In the genomic region with DNA sequence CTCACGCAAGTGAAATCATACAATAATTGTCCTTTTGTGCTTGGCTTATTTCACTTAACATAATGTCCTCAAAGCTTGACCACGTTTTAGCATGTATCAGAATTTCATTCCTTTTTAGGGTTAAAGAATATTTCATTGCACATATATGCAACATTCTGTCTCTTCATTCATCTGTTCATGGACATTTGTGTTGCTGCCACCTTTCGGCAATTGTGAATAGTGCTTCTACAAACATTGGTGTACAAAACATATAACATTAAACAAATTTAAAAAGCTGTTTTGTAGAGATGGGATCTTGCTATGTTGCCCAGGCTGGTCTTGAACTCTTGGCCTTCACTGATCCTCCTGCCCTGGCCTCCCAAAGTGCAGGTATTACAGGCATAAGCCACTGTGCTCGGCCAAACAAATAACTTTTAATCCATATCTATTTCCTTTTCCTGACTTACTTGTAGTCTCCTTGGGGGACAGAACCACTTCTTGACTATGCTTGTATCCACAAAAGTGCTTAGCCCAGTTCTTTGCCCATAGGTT, we compare ENCODE assay signal across 9 cellular contexts.
DNase-seq lines count a peak whose midpoint lies in the region; TF ChIP-seq lines count a peak whose summit lies in the region.
"Had no signal": no experiment of that assay in that cellular context is flagged by ENCODE, and none has a peak within 500 bp of the region (broad histone marks: within the 10 kb centered on the region; RNA-seq: fewer than 3 reads in every experiment).

No MANE protein-coding gene starts in this region.

- DNase-seq in NCI-H345 (lab: John Stamatoyannopoulos, UW) = peak; percentile 4
- DNase-seq in NCI-H345 treated with DMSO at 0.1 percent for 48 hours (lab: John Stamatoyannopoulos, UW; ENCODE audit: unreplicated experiment) = no peak
- DNase-seq in HS-5 (ENCODE audit: low read depth) = peak; percentile 15
- DNase-seq in pons (ENCODE audit: low spot score) = peak; percentile 5
- no peak for DNase-seq in NCI-H1092 treated with DMSO at 0.1 percent for 48 hours (lab: John Stamatoyannopoulos, UW)
- DNase-seq in NCI-H510A treated with DMSO at 0.1 percent for 48 hours (lab: John Stamatoyannopoulos, UW) = no peak
- no peak for DNase-seq in foreskin melanocyte
- DNase-seq: KG1 had no signal

- H3K4me3 ChIP-seq in WI38 (ENCODE audit: low read depth, low read length) = no peak overlapping the region

- TF ChIP-seq CTCF in WI38 (IDR thresholded peaks at IDR 0.05; ENCODE audit: low read depth, low read length) = peak; percentile 31; the same call in 1 of the 2 replicates

Comparison
In these comparisons a context has a peak if more than half of its experiments do, and no peak if none do; other contexts are left out.
1. DNase-seq: peak in NCI-H345 (single experiment), HS-5 (single experiment) and pons (single experiment); none in NCI-H345 treated with DMSO at 0.1 percent for 48 hours (single experiment), NCI-H1092 treated with DMSO at 0.1 percent for 48 hours (single experiment), NCI-H510A treated with DMSO at 0.1 percent for 48 hours (single experiment) and foreskin melanocyte (single experiment).